Comparison of ENCODE assay signal across 8 cellular contexts in the genomic region with DNA sequence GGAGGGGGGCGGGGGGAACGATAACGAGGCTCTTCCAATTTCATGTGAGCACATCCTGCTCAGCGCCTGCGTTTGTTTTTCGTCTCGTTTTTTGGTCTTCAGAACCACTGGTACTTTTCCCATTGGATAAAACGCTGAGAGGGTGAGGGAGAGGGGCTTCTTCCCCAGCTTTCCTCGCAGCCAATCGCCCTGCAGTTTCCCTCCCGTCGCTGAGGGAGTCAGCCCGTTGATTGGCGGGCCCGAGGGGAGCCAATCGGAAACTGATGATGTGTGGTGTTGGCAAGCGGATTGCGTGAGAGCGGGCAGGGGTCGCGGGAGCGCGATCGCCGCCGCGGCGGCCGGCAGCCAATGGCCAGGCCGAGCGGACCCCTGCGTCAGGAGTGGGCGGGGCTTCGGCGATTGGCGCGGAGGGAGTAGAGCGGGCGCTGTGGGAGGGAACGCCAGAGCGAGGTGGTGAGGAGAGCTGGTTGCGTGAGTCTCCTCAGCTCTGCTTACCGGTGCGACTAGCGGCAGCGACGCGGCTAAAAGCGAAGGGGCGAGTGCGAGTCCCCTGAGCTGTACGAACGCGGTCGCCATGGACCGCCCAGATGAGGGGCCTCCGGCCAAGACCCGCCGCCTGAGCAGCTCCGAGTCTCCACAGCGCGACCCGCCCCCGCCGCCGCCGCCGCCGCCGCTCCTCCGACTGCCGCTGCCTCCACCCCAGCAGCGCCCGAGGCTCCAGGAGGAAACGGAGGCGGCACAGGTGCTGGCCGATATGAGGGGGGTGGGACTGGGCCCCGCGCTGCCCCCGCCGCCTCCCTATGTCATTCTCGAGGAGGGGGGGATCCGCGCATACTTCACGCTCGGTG. TPM values are rescaled to one million over a fixed set of nuclear protein-coding genes. Genes with fewer than 3 reads are reported as not detected.
DNase-seq lines count a peak whose midpoint lies in the region; ATAC-seq, FAIRE-seq and TF ChIP-seq lines count a peak whose summit lies in the region.

TSS of gene TSPYL2 (plus strand) at position 443 of the 848 bp plus-strand sequence. CDS start at position 575, 132 bp downstream.

- no peak within 1 kb of the TSS for H2AFZ ChIP-seq in keratinocyte (ENCODE audit: control insufficient read depth, low read length)

- H4K20me1 ChIP-seq in keratinocyte (ENCODE audit: control insufficient read depth, extremely low read depth, insufficient read depth, low read length) = no peaks in the 10 kb centered on the region

- H3K27ac ChIP-seq in keratinocyte (ENCODE audit: control insufficient read depth, insufficient read depth, low read length) = peak within 1 kb of the TSS; percentile 68

- TF ChIP-seq CTCF in AG10803 (conservative IDR thresholded peaks at IDR 0.05; ENCODE audit: low read length) = no peak
- no peak for TF ChIP-seq CTCF in keratinocyte (optimal IDR thresholded peaks at IDR 0.05 in 1 of 3, IDR thresholded peaks at IDR 0.05 in 1 of 3, conservative IDR thresholded peaks at IDR 0.05 in 1 of 3; ENCODE audit: extremely low read depth in 1 of 3, insufficient read depth in 2 of 3, low read length in 3 of 3)

- no peaks in the 10 kb centered on the region for H3K27me3 ChIP-seq in keratinocyte (ENCODE audit: control insufficient read depth, extremely low read depth, insufficient read depth, low read length)

- H3K36me3 ChIP-seq in keratinocyte (ENCODE audit: control insufficient read depth in 2 of 2, extremely low read depth in 1 of 2, insufficient read depth in 2 of 2, low read length in 2 of 2) = peaks cover 8 to 10% of the 10 kb centered on the region in 2 experiments

- peak within 1 kb of the TSS; percentile 74 for H3K9ac ChIP-seq in keratinocyte (ENCODE audit: control insufficient read depth, extremely low read depth, insufficient read depth, low read length)

- H3K4me2 ChIP-seq in keratinocyte (ENCODE audit: control insufficient read depth, extremely low read depth, insufficient read depth, low read depth, low read length) = peak within 1 kb of the TSS; percentile 76

- no peak for FAIRE-seq in keratinocyte (lab: Jason Lieb, UNC)

- H3K9me3 ChIP-seq in keratinocyte (ENCODE audit: control insufficient read depth, low read depth, low read length) = no peaks in the 10 kb centered on the region

- peak within 1 kb of the TSS; percentile 70 for H3K4me3 ChIP-seq in AG10803 (ENCODE audit: low read length)
- H3K4me3 ChIP-seq in keratinocyte (ENCODE audit: control insufficient read depth in 2 of 3, extremely low read depth in 1 of 3, insufficient read depth in 2 of 3, low read depth in 1 of 3, low read length in 3 of 3) = peak within 1 kb of the TSS; percentile 63 to 69 (median 66)

- peaks cover 2% of the 10 kb centered on the region for H3K79me2 ChIP-seq in keratinocyte (ENCODE audit: control insufficient read depth, insufficient read depth, low read length)

- peak; percentile 98 for DNase-seq in AG10803 (ENCODE audit: low read depth)
- peak; percentile 95 for DNase-seq in NCI-H460 (ENCODE audit: extremely low read depth, low read depth)
- DNase-seq in activated CD4-positive, CD25-positive, alpha-beta regulatory T cell treated with anti-CD3 and anti-CD28 coated beads, Interleukin-2, amount 50 U/mL, for 72 hours = peak; percentile 88
- peak; percentile 89 to 95 for DNase-seq in cerebellar nuclear complex (lab: John Stamatoyannopoulos, UW)
- DNase-seq in keratinocyte (ENCODE audit: low read depth, low spot score) = peak; percentile 66
- peak; percentile 87 for DNase-seq in stimulated activated CD4-positive, alpha-beta T cell treated with anti-CD3 and anti-CD28 coated beads, Interleukin-15, amount 100 ng/mL, for 1 hour (ENCODE audit: low read depth in 1 of 2, low spot score in 1 of 2)

- dilution Hi-C loops in keratinocyte (cut with MboI; ENCODE audit: extremely low pct_ligation_motif_present, low sequenced_read_pairs) = no loop called here

- H3K4me1 ChIP-seq in keratinocyte (ENCODE audit: control insufficient read depth, extremely low read depth, insufficient read depth, low read length) = peaks cover 4% of the 10 kb centered on the region

- no peaks in the 10 kb centered on the region for H3K9me1 ChIP-seq in keratinocyte (ENCODE audit: control insufficient read depth, extremely low read depth, insufficient read depth, low read length)

- ATAC-seq in GM19043 (IDR thresholded peaks at IDR 0.05; ENCODE audit: low read depth, unreplicated experiment) = peak; percentile 88
- peak; percentile 82 for ATAC-seq in HG03378 (IDR thresholded peaks at IDR 0.05; ENCODE audit: unreplicated experiment)

RNA-seq across cellular contexts. Expression of gene TSPYL2, which starts in this region (rescaled TPM):
- total RNA-seq in NCI-H460 (2014; rRNA removed; shearing (Covaris generic)) = 9.9 and 10.4 TPM in 2 replicates
- 31.8 and 32.2 TPM in 2 replicates for polyA plus RNA-seq in NCI-H460 (2014; cell fraction: nucleus; rRNA removed)
- polyA plus RNA-seq in keratinocyte = 13.9 to 20.2 TPM (median 17.9 TPM) in 3 replicates
- 107 TPM for polyA plus RNA-seq in keratinocyte (2011; ENCODE audit: low read depth)
- polyA plus RNA-seq in keratinocyte (2011; cell fraction: cytosol; rRNA removed) = 9.9 and 12.8 TPM in 2 replicates
- 57.6 and 67.2 TPM in 2 replicates for polyA plus RNA-seq in keratinocyte (2011; cell fraction: nucleus; rRNA removed)
- polyA plus RNA-seq in keratinocyte (2012; ENCODE audit: low replicate concordance) = 10.4 and 16.6 TPM in 2 replicates
- 5.9 to 16.2 TPM (median 7.4 TPM) in 3 replicates for polyA minus RNA-seq in keratinocyte
- polyA minus RNA-seq in keratinocyte (2011; cell fraction: cytosol; rRNA and poly(A)+ RNA removed) = 9.4 TPM
- polyA minus RNA-seq in keratinocyte (2011; cell fraction: nucleus; rRNA and poly(A)+ RNA removed) = 6.1 and 11.9 TPM in 2 replicates

Comparison
In these comparisons a context has a peak if more than half of its experiments do, and no peak if none do; other contexts are left out.
1. Peak in every context shown above with its lines: DNase-seq, ATAC-seq, H3K4me3 ChIP-seq and H3K27ac ChIP-seq.